32 cellular contexts compared by ENCODE assay signal in genomic region chr19:11007376-11007775, GRCh38.
"Had no signal": no experiment of that assay in that cellular context is flagged by ENCODE, and none has a peak within 500 bp of the region (broad histone marks: within the 10 kb centered on the region; RNA-seq: fewer than 3 reads in every experiment).

No MANE protein-coding gene starts in this region.

- H3K36me3 ChIP-seq: breast epithelium had no signal

- H3K27me3 ChIP-seq: adrenal gland, body of pancreas, brain microvascular endothelial cell, breast epithelium had no signal

- H3K4me3 ChIP-seq: adrenal gland, body of pancreas, breast epithelium had no signal

- H3K4me1 ChIP-seq: adrenal gland, body of pancreas, breast epithelium had no signal

- ATAC-seq: activated CD8-positive, alpha-beta T cell treated with anti-CD3 and anti-CD28 coated beads for 36 hours; activated naive CD4-positive, alpha-beta T cell treated with anti-CD3 and anti-CD28 coated beads, Interleukin-2, amount 50 U/mL, for 72 hours; activated T-cell treated with anti-CD3 and anti-CD28 coated beads, Interleukin-2, amount 50 U/mL, for 4 hours; activated T-cell treated with anti-CD3 and anti-CD28 coated beads, Interleukin-2, amount 50 U/mL, for 72 hours; activated T-helper 17 cell treated with anti-CD3 and anti-CD28 coated beads, Interleukin-2, amount 50 U/mL, for 72 hours; body of pancreas had no signal

- H3K27ac ChIP-seq: adrenal gland, body of pancreas, brain microvascular endothelial cell, breast epithelium, VCaP had no signal

- H3K9me3 ChIP-seq: adrenal gland, body of pancreas, breast epithelium had no signal

- DNase-seq: activated B cell treated with CpG ODN at 0.5 μM for 24 hours; activated CD4-positive, alpha-beta memory T cell treated with anti-CD3 and anti-CD28 coated beads for 36 hours; activated CD4-positive, alpha-beta T cell treated with anti-CD3 and anti-CD28 coated beads for 4 hours; activated CD4-positive, alpha-beta T cell treated with anti-CD3 and anti-CD28 coated beads, Interleukin-2, amount 10 ng/mL, durations not matched to agents 24 days and 14 days; activated CD4-positive, alpha-beta T cell treated with anti-CD3 and anti-CD28 coated beads, Interleukin-2, amount 50 U/mL, for 1 hour; activated CD4-positive, alpha-beta T cell treated with anti-CD3 and anti-CD28 coated beads, Interleukin-2, amount 50 U/mL, for 4 hours; activated CD4-positive, CD25-positive, alpha-beta regulatory T cell treated with anti-CD3 and anti-CD28 coated beads, Interleukin-2, amount 50 U/mL, for 72 hours; activated CD8-positive, alpha-beta memory T cell treated with anti-CD3 and anti-CD28 coated beads, Interleukin-2, amount 50 U/mL, for 4 hours; activated CD8-positive, alpha-beta T cell treated with anti-CD3 and anti-CD28 coated beads for 36 hours; activated effector memory CD4-positive, alpha-beta T cell treated with anti-CD3 and anti-CD28 coated beads, Interleukin-2, amount 50 U/mL, for 16 hours; activated gamma-delta T cell treated with Interleukin-2 at 50 U/mL for 16 hours; activated naive CD4-positive, alpha-beta T cell; activated naive CD4-positive, alpha-beta T cell treated with anti-CD3 and anti-CD28 coated beads for 36 hours; activated naive CD4-positive, alpha-beta T cell treated with anti-CD3 and anti-CD28 coated beads, Interleukin-2, amount 50 U/mL, for 16 hours; activated naive CD8-positive, alpha-beta T cell treated with anti-CD3 and anti-CD28 coated beads for 36 hours; activated T-cell treated with anti-CD3 and anti-CD28 coated beads for 4 hours; activated T-cell treated with anti-CD3 and anti-CD28 coated beads, Interleukin-2, amount 50 U/mL, for 1 hour; activated T-cell treated with anti-CD3 and anti-CD28 coated beads, Interleukin-2, amount 50 U/mL, for 4 hours; activated T-cell treated with anti-CD3 and anti-CD28 coated beads, Interleukin-2, amount 50 U/mL, for 72 hours; adrenal gland; amniotic stem cell; aorta; body of pancreas; brain microvascular endothelial cell; central memory CD4-positive, alpha-beta T cell; T-helper 1 cell; T-helper 2 cell; T-helper 9 cell had no signal
